24 cellular contexts compared by ENCODE assay signal in genomic region chr3:135352213-135352612, GRCh38.
"Had no signal": no experiment of that assay in that cellular context is flagged by ENCODE, and none has a peak within 500 bp of the region (broad histone marks: within the 10 kb centered on the region; RNA-seq: fewer than 3 reads in every experiment).

No MANE protein-coding gene starts in this region.

- H2AFZ ChIP-seq: PC-9 had no signal

- H3K27me3 ChIP-seq: MG63, Peyer's patch, SJCRH30 had no signal

- H3K9me3 ChIP-seq: MG63, Peyer's patch, SJCRH30 had no signal

- ATAC-seq: HepG2, Right ventricle myocardium inferior, SK-N-SH treated with all-trans-retinoic acid at 6 μM for 48 hours had no signal

- DNase-seq: IMR-90, Karpas-422, KG1, MG63, NCI-H1092, NCI-H1105 treated with DMSO at 0.1 percent for 48 hours, NCI-H1417 treated with DMSO at 0.1 percent for 48 hours, NCI-H146, NCI-H1694 treated with DMSO at 0.1 percent for 48 hours, NCI-H2029, NCI-H2081 treated with DMSO at 0.1 percent for 48 hours, NCI-H2171, NCI-H226, NCI-H446, NCI-H510A, NCI-H526, OCI-M1, PC-9, Peyer's patch, SHP77 treated with DMSO at 0.1 percent for 48 hours, SJCRH30 had no signal

- H3K36me3 ChIP-seq: MG63, Peyer's patch, SJCRH30 had no signal

- FAIRE-seq: HepG2 had no signal

- H3K27ac ChIP-seq: PC-9, Peyer's patch, SJCRH30 had no signal

- H3K4me2 ChIP-seq: PC-9 had no signal

- H3K4me1 ChIP-seq: Peyer's patch, SJCRH30 had no signal

- H3K4me3 ChIP-seq: MG63, PC-9, Peyer's patch, SJCRH30 had no signal
